Comparison of ENCODE assay signal across 28 cellular contexts in the genomic region with DNA sequence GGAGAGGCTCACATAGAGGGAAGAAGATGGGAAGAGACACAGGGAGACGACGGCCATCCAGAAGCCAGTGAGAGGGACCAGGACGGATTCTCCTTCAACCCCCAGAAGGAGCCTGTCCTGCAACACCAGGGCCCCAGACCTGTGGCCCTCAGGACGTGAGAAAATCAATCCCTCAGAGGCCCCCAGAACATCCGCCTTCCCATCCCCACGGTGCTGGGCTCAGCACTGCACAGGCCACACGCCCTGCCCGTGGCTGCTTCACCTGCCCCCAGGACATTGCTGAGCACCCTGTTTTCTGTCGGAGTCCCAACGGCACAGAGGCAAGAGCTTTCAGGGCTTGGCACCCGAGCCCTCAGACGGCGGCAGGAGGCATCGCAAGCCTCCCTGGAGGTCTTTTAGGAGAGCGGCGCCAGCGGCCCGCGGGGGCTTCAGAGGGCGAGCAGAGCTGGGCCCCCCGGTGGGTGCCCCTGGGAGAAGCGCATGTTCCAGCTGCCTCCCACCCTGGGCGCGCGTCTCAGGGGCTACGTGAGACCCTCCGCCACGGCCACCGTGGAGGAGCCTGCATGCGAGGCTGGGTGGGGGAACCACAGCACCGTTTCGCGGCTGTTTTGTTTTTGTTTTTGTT. TPM values are rescaled to one million over a fixed set of nuclear protein-coding genes. Genes with fewer than 3 reads are reported as not detected.
DNase-seq lines count a peak whose midpoint lies in the region; ATAC-seq, FAIRE-seq and TF ChIP-seq lines count a peak whose summit lies in the region.
"Had no signal": no experiment of that assay in that cellular context is flagged by ENCODE, and none has a peak within 500 bp of the region (broad histone marks: within the 10 kb centered on the region; RNA-seq: fewer than 3 reads in every experiment).

No MANE protein-coding gene starts in this region.

- no peak for TF ChIP-seq RAD21 in HepG2 (CRISPR knock-in tag; IDR thresholded peaks at IDR 0.05)
- no peak for TF ChIP-seq RAD21 in K562 (CRISPR knock-in tag; conservative IDR thresholded peaks at IDR 0.05 in 1 of 2, IDR thresholded peaks at IDR 0.05 in 1 of 2)

- BruUV-seq in HepG2 (replicated peaks; lab: Mats Ljungman, UMichigan) (no TSS peak), K562 (replicated peaks; lab: Mats Ljungman, UMichigan) (no TSS peak)

- H3K4me2 ChIP-seq in HepG2 (ENCODE audit: low read depth, low read length) (no peak overlapping the region), K562 (ENCODE audit: insufficient read depth, low read length) (no peak overlapping the region)

- no peaks in the 10 kb centered on the region for H3K36me3 Mint-ChIP-seq in endothelial cell (ENCODE audit: low read depth, unreplicated experiment)
- H3K36me3 Mint-ChIP-seq: activated naive CD8-positive, alpha-beta T cell had no signal

- H3K4me1 ChIP-seq in right lobe of liver (no peaks in the 10 kb centered on the region), HepG2 (ENCODE audit: insufficient read depth, low read length) (peaks cover 55% of the 10 kb centered on the region), K562 (replicated peaks in 1 of 2; ENCODE audit: control insufficient read depth in 2 of 2, insufficient read depth in 2 of 2, low read length in 2 of 2) (peaks cover 19 to 59% of the 10 kb centered on the region in 2 experiments), mucosa of descending colon (ENCODE audit: low read depth) (no peaks in the 10 kb centered on the region)

- no peaks in the 10 kb centered on the region for H3K36me3 ChIP-seq in right lobe of liver
- no peaks in the 10 kb centered on the region for H3K36me3 ChIP-seq in HepG2 (replicated peaks in 1 of 2; ENCODE audit: control insufficient read depth in 1 of 2, insufficient read depth in 2 of 2, low read length in 2 of 2)
- H3K36me3 ChIP-seq in K562 (ENCODE audit: control insufficient read depth, insufficient read depth, low read length) = no peaks in the 10 kb centered on the region
- H3K36me3 ChIP-seq in mucosa of descending colon (ENCODE audit: low read depth) = no peaks in the 10 kb centered on the region
- H3K36me3 ChIP-seq: gastrocnemius medialis, SJCRH30, transverse colon had no signal

- H3K79me2 ChIP-seq in HepG2 (ENCODE audit: insufficient read depth, low read length) (no peaks in the 10 kb centered on the region), K562 (ENCODE audit: control insufficient read depth, insufficient read depth, low read length) (no peaks in the 10 kb centered on the region)

- no peak for TF ChIP-seq EP300 in HepG2 (IDR thresholded peaks at IDR 0.05; ENCODE audit: low read depth in 2 of 2, low read length in 2 of 2)
- no peak for TF ChIP-seq EP300 in HepG2 (CRISPR knock-in tag; IDR thresholded peaks at IDR 0.05; ENCODE audit: borderline replicate concordance)
- no peak for TF ChIP-seq EP300 in K562 (IDR thresholded peaks at IDR 0.05; ENCODE audit: low read length)

- FAIRE-seq in HepG2 (lab: Jason Lieb, UNC) = no peak
- FAIRE-seq in K562 (lab: Jason Lieb, UNC) = no peak
- FAIRE-seq: endometrium, GM19239, islet of Langerhans had no signal

- no peaks in the 10 kb centered on the region for H3K27me3 ChIP-seq in right lobe of liver
- H3K27me3 ChIP-seq in HepG2 (ENCODE audit: control insufficient read depth in 1 of 2, insufficient read depth in 2 of 2, low read length in 2 of 2) = peaks cover 10 to 21% of the 10 kb centered on the region in 2 experiments
- H3K27me3 ChIP-seq in K562 (ENCODE audit: control insufficient read depth in 2 of 2, insufficient read depth in 2 of 2, low read length in 2 of 2) = no peaks in the 10 kb centered on the region
- H3K27me3 ChIP-seq: gastrocnemius medialis, SJCRH30 had no signal

- no peak overlapping the region for H3K27ac Mint-ChIP-seq in endothelial cell (ENCODE audit: unreplicated experiment)
- H3K27ac Mint-ChIP-seq: activated naive CD8-positive, alpha-beta T cell; activated T-helper 1 cell treated with anti-CD3 and anti-CD28 coated beads, Interleukin-12 subunit alpha, Interleukin-12 subunit beta, Interleukin-2, Interleukin-4 antibody, amounts not matched to agents 30 ng/mL and 10 ng/mL and 1 ng/mL, durations not matched to agents 14 hours and 24 hours and 36 hours; H9 had no signal

- TF ChIP-seq POLR2A in right lobe of liver (IDR thresholded peaks at IDR 0.05) = no peak
- TF ChIP-seq POLR2A in HepG2 (IDR thresholded peaks at IDR 0.05; ENCODE audit: insufficient read depth in 1 of 2, low read depth in 2 of 2, low read length in 2 of 2) = no peak
- TF ChIP-seq POLR2A in K562 (conservative IDR thresholded peaks at IDR 0.05) = no peak

- H3K4me3 ChIP-seq in right lobe of liver (no peak overlapping the region), HepG2 (replicated peaks in 1 of 3; ENCODE audit: insufficient read depth in 1 of 3, low read depth in 2 of 3, low read length in 3 of 3) (no peak overlapping the region), K562 (no peak overlapping the region), mucosa of descending colon (no peak overlapping the region)
- H3K4me3 ChIP-seq: gastrocnemius medialis, lung, PC-9, SJCRH30, transverse colon had no signal

- DNase-seq in right lobe of liver (peak; percentile 14 to 40 (median 40)), HepG2 (ENCODE audit: low spot score) (no peak), K562 (ENCODE audit: extremely low read depth in 1 of 4, low spot score in 3 of 4) (no peak), mucosa of descending colon (peak in 2 of 3 donors; percentile 11 to 42), endothelial cell (ENCODE audit: low spot score) (no peak), SIG-M5 treated with dmso at 0.1 percent for 504 hours (lab: John Stamatoyannopoulos, UW; ENCODE audit: unreplicated experiment) (no peak)
- DNase-seq: activated CD4-positive, alpha-beta T cell treated with anti-CD3 and anti-CD28 coated beads, Interleukin-2, amount 50 U/mL, for 48 hours; Calu3; dermis blood vessel endothelial cell; DND-41; H9; NCI-H1048; NCI-H187; NCI-H2171; NCI-H524 treated with DMSO at 0.1 percent for 48 hours; SJCRH30; transverse colon had no signal

- H3K27ac ChIP-seq in right lobe of liver (no peak overlapping the region), HepG2 (ENCODE audit: extremely low read length, insufficient read depth, low read length) (no peak overlapping the region), K562 (ENCODE audit: extremely low read depth, low read depth, low read length) (no peak overlapping the region)
- H3K27ac ChIP-seq: C4-2B, gastrocnemius medialis, PC-9, SJCRH30, transverse colon had no signal

- no peaks in the 10 kb centered on the region for H3K9me1 ChIP-seq in K562 (ENCODE audit: control insufficient read depth, insufficient read depth, low read length)

- ATAC-seq in right lobe of liver (no peak), HepG2 (no peak), K562 (no peak), mucosa of descending colon (no peak), HG02884 (IDR thresholded peaks at IDR 0.05; ENCODE audit: unreplicated experiment) (no peak)
- ATAC-seq: gastrocnemius medialis had no signal

- H2AFZ ChIP-seq in HepG2 (ENCODE audit: low read length) (no peak overlapping the region), K562 (ENCODE audit: low read depth, low read length) (no peak overlapping the region)
- H2AFZ ChIP-seq: PC-9 had no signal

- no peak for TF ChIP-seq CTCF in right lobe of liver (IDR thresholded peaks at IDR 0.05)
- TF ChIP-seq CTCF in HepG2 (CRISPR knock-in tag; IDR thresholded peaks at IDR 0.05) = no peak
- no peak for TF ChIP-seq CTCF in K562 (IDR thresholded peaks at IDR 0.05 in 2 of 3, conservative IDR thresholded peaks at IDR 0.05 in 1 of 3; ENCODE audit: insufficient read depth in 2 of 3, low read depth in 1 of 3, low read length in 3 of 3)
- TF ChIP-seq CTCF in mucosa of descending colon (IDR thresholded peaks at IDR 0.05) = no peak
- no peak for TF ChIP-seq CTCF in endothelial cell (IDR thresholded peaks at IDR 0.05; ENCODE audit: unreplicated experiment)

- no peak overlapping the region for H3K4me3 Mint-ChIP-seq in endothelial cell (ENCODE audit: unreplicated experiment)
- H3K4me3 Mint-ChIP-seq: activated naive CD8-positive, alpha-beta T cell; activated T-helper 1 cell treated with anti-CD3 and anti-CD28 coated beads, Interleukin-12 subunit alpha, Interleukin-12 subunit beta, Interleukin-2, Interleukin-4 antibody, amounts not matched to agents 30 ng/mL and 10 ng/mL and 1 ng/mL, durations not matched to agents 14 hours and 24 hours and 36 hours; central memory CD8-positive, alpha-beta T cell had no signal

- H4K20me1 ChIP-seq in HepG2 (ENCODE audit: insufficient read depth, low read length) (no peaks in the 10 kb centered on the region), K562 (replicated peaks; ENCODE audit: control insufficient read depth, insufficient read depth, low read length) (no peaks in the 10 kb centered on the region)

- H3K27me3 Mint-ChIP-seq in endothelial cell (ENCODE audit: unreplicated experiment) = peaks cover 10% of the 10 kb centered on the region
- H3K27me3 Mint-ChIP-seq: activated naive CD8-positive, alpha-beta T cell; central memory CD8-positive, alpha-beta T cell had no signal

- no peaks in the 10 kb centered on the region for H3K9me3 ChIP-seq in right lobe of liver
- no peaks in the 10 kb centered on the region for H3K9me3 ChIP-seq in HepG2 (ENCODE audit: low read length)
- peaks cover 6% of the 10 kb centered on the region for H3K9me3 ChIP-seq in K562 (replicated peaks; ENCODE audit: control insufficient read depth, insufficient read depth, low read depth, low read length)
- H3K9me3 ChIP-seq in mucosa of descending colon = no peaks in the 10 kb centered on the region
- H3K9me3 ChIP-seq: gastrocnemius medialis, SJCRH30, transverse colon had no signal

- POLR2A ChIA-PET in HepG2 (lab: Yijun Ruan, JAX) (no interaction called here), K562 (lab: Yijun Ruan, JAX) (interaction anchor here (0.8 kb wide), 1 partner anchor 152 kb away, joined by 3 read pairs; no protein-coding TSS in a partner anchor)

- no peaks in the 10 kb centered on the region for H3K9me3 Mint-ChIP-seq in endothelial cell (ENCODE audit: unreplicated experiment)
- H3K9me3 Mint-ChIP-seq: central memory CD8-positive, alpha-beta T cell; H9 had no signal

- CTCF ChIA-PET in HepG2 (lab: Yijun Ruan, JAX; ENCODE audit: low intra/inter-chr PET ratio, low total read pairs) = no interaction called here
- CTCF ChIA-PET in K562 (lab: Yijun Ruan, JAX; ENCODE audit: low intra/inter-chr PET ratio) = no interaction called here

- intact Hi-C loops in right lobe of liver (cut with DNase I) = no loop called here
- intact Hi-C loops in HepG2 (cut with micrococcal nuclease; ENCODE audit: unreplicated experiment) = no loop called here
- intact Hi-C loops in K562 (cut with micrococcal nuclease) = no loop called here
- intact Hi-C loops in mucosa of descending colon (cut with DNase I, micrococcal nuclease) = no loop called here

- H3K9ac ChIP-seq in HepG2 (ENCODE audit: insufficient read depth, low read depth, low read length) (no peak overlapping the region), K562 (ENCODE audit: insufficient read depth in 1 of 2, low read depth in 2 of 2, low read length in 2 of 2) (no peak overlapping the region)

- H3K4me1 Mint-ChIP-seq in endothelial cell (ENCODE audit: unreplicated experiment) = peaks cover 3% of the 10 kb centered on the region
- H3K4me1 Mint-ChIP-seq: central memory CD8-positive, alpha-beta T cell had no signal

- WGBS in right lobe of liver (ENCODE audit: insufficient coverage, low coverage, low lambda C conversion rate, missing lambda C conversion rate) = 92% methylated on average over 2 of the region's 33 CpGs
- 76% methylated on average over 18 of the region's 33 CpGs for WGBS in HepG2 (ENCODE audit: low lambda C conversion rate)
- 76% methylated on average over 24 of the region's 33 CpGs for WGBS in K562 (ENCODE audit: insufficient coverage, low coverage, missing lambda C conversion rate)

- in situ Hi-C loops in HepG2 (cut with HindIII; ENCODE audit: extremely low pct_ligation_motif_present, low pct_unique_long_range_greater_than_20kb) = no loop called here
- in situ Hi-C loops in K562 (cut with MboI) = no loop called here

RNA-seq across cellular contexts. Expression of a gene that starts 42.8 kb away (rescaled TPM):
- 10 to 100 TPM in 3 of 6 experiments, 1 to 10 TPM in 3; 2.3 to 20.9 (median 8.4) TPM for total RNA-seq in right lobe of liver
- 0.80 and 1.5 TPM in 2 replicates for total RNA-seq in HepG2 (2016; rRNA removed; fragmentation: Illumina TruSeq; extraction: Trizol)
- 1.1 and 1.6 TPM in 2 replicates for total RNA-seq in HepG2 (2016; cell fraction: cytosol; rRNA removed; fragmentation: Illumina TruSeq; extraction: Trizol; ENCODE audit: low read depth)
- total RNA-seq in HepG2 (2016; cell fraction: insoluble cytoplasmic fraction; rRNA removed; fragmentation: Illumina TruSeq; extraction: Trizol) = 1.0 and 1.8 TPM in 2 replicates
- total RNA-seq in HepG2 (2016; cell fraction: membrane; rRNA removed; fragmentation: Illumina TruSeq; extraction: Trizol) = 2.6 and 3.0 TPM in 2 replicates
- total RNA-seq in HepG2 (2016; cell fraction: nucleus; rRNA removed; fragmentation: Illumina TruSeq; extraction: Trizol) = 1.3 and 1.4 TPM in 2 replicates
- polyA plus RNA-seq in HepG2 (2011; rRNA removed) = 2.4 and 3.4 TPM in 2 replicates
- polyA plus RNA-seq in HepG2 (2011; cell fraction: cytosol; rRNA removed) = 1.2 and 2.1 TPM in 2 replicates
- 2.9 and 5.0 TPM in 2 replicates for polyA plus RNA-seq in HepG2 (2011; cell fraction: nucleus; rRNA removed)
- polyA plus RNA-seq in HepG2 (2012) = 1.2 and 1.3 TPM in 2 replicates
- 0.57 and 0.60 TPM in 2 replicates for polyA plus RNA-seq in HepG2 (2016; cell fraction: cytosol; fragmentation: Illumina TruSeq; extraction: Trizol; ENCODE audit: low read depth)
- 0.93 and 1.1 TPM in 2 replicates for polyA plus RNA-seq in HepG2 (2016; cell fraction: insoluble cytoplasmic fraction; fragmentation: Illumina TruSeq; extraction: Trizol; ENCODE audit: low read depth)
- polyA plus RNA-seq in HepG2 (2016; cell fraction: membrane; fragmentation: Illumina TruSeq; extraction: Trizol; ENCODE audit: low read depth) = 1.1 TPM in 2 replicates
- 1.9 TPM in 2 replicates for polyA plus RNA-seq in HepG2 (2016; cell fraction: nucleus; fragmentation: Illumina TruSeq; extraction: Trizol; ENCODE audit: insufficient read depth, low read depth)
- polyA minus RNA-seq in HepG2 (2011; rRNA and poly(A)+ RNA removed; ENCODE audit: low replicate concordance) = 14.6 and 20.5 TPM in 2 replicates
- 4.8 and 15.5 TPM in 2 replicates for polyA minus RNA-seq in HepG2 (2011; cell fraction: cytosol; rRNA and poly(A)+ RNA removed)
- polyA minus RNA-seq in HepG2 (2011; cell fraction: nucleus; rRNA and poly(A)+ RNA removed) = 2.3 and 2.4 TPM in 2 replicates
- 21.5 and 51.6 TPM in 2 replicates for total RNA-seq in K562 (2011; cell fraction: chromatin; rRNA removed; ENCODE audit: low replicate concordance)
- total RNA-seq in K562 (2011; cell fraction: nucleolus; rRNA removed) = 36.1 and 57.4 TPM in 2 replicates
- total RNA-seq in K562 (2011; cell fraction: nucleoplasm; rRNA removed) = 30.2 and 38.4 TPM in 2 replicates
- total RNA-seq in K562 (2014; rRNA removed) = 8.1 and 10.0 TPM in 2 replicates
- 3.6 and 5.0 TPM in 2 replicates for total RNA-seq in K562 (2014; rRNA removed; fragmentation: Illumina TruSeq; extraction: Trizol)
- total RNA-seq in K562 (2015; rRNA removed; fragmentation: Illumina TruSeq; extraction: Trizol) = 4.6 and 6.1 TPM in 2 replicates
- 9.8 and 10.2 TPM in 2 replicates for total RNA-seq in K562 (2021)
- polyA plus RNA-seq in K562 (2011; rRNA removed) = 7.9 TPM in 2 replicates
- 5.2 and 10.8 TPM in 2 replicates for polyA plus RNA-seq in K562 (2011; cell fraction: cytosol; rRNA removed)
- 13.3 and 32.6 TPM in 2 replicates for polyA plus RNA-seq in K562 (2011; cell fraction: nucleus; rRNA removed)
- 6.4 and 9.1 TPM in 2 replicates for polyA plus RNA-seq in K562 (2012)
- 2.5 and 4.7 TPM in 2 replicates for polyA plus RNA-seq in K562 (2014; fragmentation: Illumina TruSeq; extraction: Trizol)
- 1 to 10 TPM; 3.9 to 9.5 TPM for polyA plus RNA-seq in K562 (2014; fragmentation: Nextera tagmentation; extraction: Ambion mirVana)
- polyA plus RNA-seq in K562 (2014; rRNA removed) = 2.6 and 3.6 TPM in 2 replicates
- 24.4 and 37.5 TPM in 2 replicates for polyA minus RNA-seq in K562 (2011; rRNA and poly(A)+ RNA removed)
- polyA minus RNA-seq in K562 (2011; cell fraction: cytosol; rRNA and poly(A)+ RNA removed) = 34.5 and 45.2 TPM in 2 replicates
- 11.0 and 13.5 TPM in 2 replicates for polyA minus RNA-seq in K562 (2011; cell fraction: nucleus; rRNA and poly(A)+ RNA removed)
- 10 to 100 TPM; 52.7 to 63.0 (median 57.5) TPM for total RNA-seq in mucosa of descending colon
- 0.85 TPM for total RNA-seq in endothelial cell (ENCODE audit: unreplicated experiment)

Comparison
In these comparisons a context has a peak if more than half of its experiments do, and no peak if none do; other contexts are left out.
1. DNase-seq: peak in right lobe of liver (3 of 3) and mucosa of descending colon (2 of 3); none in HepG2 (single experiment), K562 (0 of 4), endothelial cell (single experiment) and SIG-M5 treated with dmso at 0.1 percent for 504 hours (single experiment).